ENCODE assay signal across 8 cellular contexts in the genomic region with DNA sequence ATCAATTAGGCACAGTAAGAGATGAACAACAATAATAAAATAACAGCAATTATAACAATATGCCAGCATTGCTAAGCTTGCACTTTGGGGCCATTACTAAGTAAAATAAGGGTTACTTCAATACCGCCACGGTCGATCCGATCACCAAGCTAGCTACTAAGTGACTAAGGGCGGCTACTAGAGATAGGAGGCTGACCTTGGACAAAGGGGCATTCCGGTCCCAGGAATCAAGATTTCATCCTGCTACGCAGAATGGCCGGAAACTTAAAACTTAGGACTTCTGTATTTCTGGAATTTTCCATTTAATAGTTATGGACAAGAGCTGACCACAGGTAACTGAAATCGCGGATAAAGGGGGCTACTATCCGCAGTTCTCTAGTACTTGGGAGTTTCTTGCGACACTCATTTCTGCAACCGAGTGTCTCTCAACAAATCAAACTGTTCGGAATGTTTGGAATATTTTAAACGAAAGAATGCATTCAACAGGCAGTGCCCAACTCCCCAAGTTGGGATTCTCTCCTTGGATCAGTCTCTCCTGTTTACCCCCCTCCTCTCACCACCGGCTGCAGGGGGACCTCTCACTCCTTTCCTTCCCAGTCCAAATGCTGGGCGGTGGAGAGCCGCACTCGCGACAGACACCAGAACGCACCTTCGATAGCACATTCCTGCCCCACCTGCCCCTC. TPM values are rescaled to one million over a fixed set of nuclear protein-coding genes. Genes with fewer than 3 reads are reported as not detected.
A peak's percentile ranks its signal among the peaks of the same experiment; 100 is the strongest.
DNase-seq lines count a peak whose midpoint lies in the region; ATAC-seq lines count a peak whose summit lies in the region.

No MANE protein-coding gene starts in this region.

- intact Hi-C loops in posterior vena cava (cut with DNase I): loop anchor here in 1 of 2 donors (5.0 to 10.0 kb wide), 2 partner anchors 185 to 203 kb away; partner anchors contain the start of gene DDX47

- H3K4me3 ChIP-seq in iPS-11a (ENCODE audit: low read depth, low read length) (peak overlapping the region; percentile 69), skin epidermis (peak overlapping the region; percentile 46 to 82 (median 75))

- no peaks in the 10 kb centered on the region for H3K36me3 Mint-ChIP-seq in activated naive CD8-positive, alpha-beta T cell treated with anti-CD3 and anti-CD28 coated beads, Interleukin-2, amount 50 U/mL, for 24 hours (ENCODE audit: low read depth)

- peaks cover 32% of the 10 kb centered on the region for H3K4me1 Mint-ChIP-seq in activated naive CD8-positive, alpha-beta T cell treated with anti-CD3 and anti-CD28 coated beads, Interleukin-2, amount 50 U/mL, for 24 hours

- peak overlapping the region; percentile 86 for H3K4me3 Mint-ChIP-seq in activated naive CD8-positive, alpha-beta T cell treated with anti-CD3 and anti-CD28 coated beads, Interleukin-2, amount 50 U/mL, for 24 hours

- DNase-seq in stimulated activated CD8-positive, alpha-beta memory T cell treated with anti-CD3 and anti-CD28 coated beads, Interleukin-12 subunit alpha, Interleukin-12 subunit beta, amount 100 ng/mL, for 1 hour (ENCODE audit: low read depth): peak; percentile 10
- no peak for DNase-seq in stimulated activated CD8-positive, alpha-beta memory T cell treated with anti-CD3 and anti-CD28 coated beads, Interleukin-4, amount 100 ng/mL, for 48 hours
- no peak for DNase-seq in activated naive CD8-positive, alpha-beta T cell treated with anti-CD3 and anti-CD28 coated beads, Interleukin-2, amount 50 U/mL, for 24 hours
- DNase-seq in pons (ENCODE audit: low spot score) (no peak), posterior vena cava (ENCODE audit: low spot score) (no peak), NCI-H1436 (lab: John Stamatoyannopoulos, UW) (no peak)

- peaks cover 13% of the 10 kb centered on the region for H3K27me3 Mint-ChIP-seq in activated naive CD8-positive, alpha-beta T cell treated with anti-CD3 and anti-CD28 coated beads, Interleukin-2, amount 50 U/mL, for 24 hours

- H3K27ac ChIP-seq in skin epidermis: peak overlapping the region in 20 of 21 experiments; percentile 30 to 93 (median 80)

- H3K27ac Mint-ChIP-seq in activated naive CD8-positive, alpha-beta T cell treated with anti-CD3 and anti-CD28 coated beads, Interleukin-2, amount 50 U/mL, for 24 hours: no peak overlapping the region

- ATAC-seq in activated naive CD8-positive, alpha-beta T cell treated with anti-CD3 and anti-CD28 coated beads, Interleukin-2, amount 50 U/mL, for 24 hours: no peak

- no peaks in the 10 kb centered on the region for H3K9me3 Mint-ChIP-seq in activated naive CD8-positive, alpha-beta T cell treated with anti-CD3 and anti-CD28 coated beads, Interleukin-2, amount 50 U/mL, for 24 hours

RNA-seq across cellular contexts. Expression of gene HEBP1, which starts 0.6 kb away (rescaled TPM):
- total RNA-seq in posterior vena cava: 10 to 100 TPM; 56.4 to 63.2 TPM

RNA-seq across cellular contexts. Expression of gene FAM234B, which starts 44.8 kb away (rescaled TPM):
- total RNA-seq in posterior vena cava: 1 to 10 TPM; 4.5 to 4.9 TPM

RNA-seq across cellular contexts. Expression of gene GPRC5D, which starts 47.4 kb away (rescaled TPM):
- total RNA-seq in posterior vena cava: not detected
